ENCODE assay signal across 8 cellular contexts in genomic region chr19:52527134-52527953, GRCh38. TPM values are rescaled to one million over a fixed set of nuclear protein-coding genes. Genes with fewer than 3 reads are reported as not detected.
DNase-seq lines count a peak whose midpoint lies in the region; ATAC-seq and TF ChIP-seq lines count a peak whose summit lies in the region.

Gene ZNF808 (plus strand): TSS chr19:52527668. CDS start chr19:52543285, 15,617 bp downstream.

- peak within 1 kb of the TSS; percentile 86 for H3K27ac ChIP-seq in DND-41 (ENCODE audit: low read length)
- peak within 1 kb of the TSS; percentile 78 for H3K27ac ChIP-seq in KMS-11

- peak; percentile 97 for DNase-seq in DND-41
- DNase-seq in RKO (ENCODE audit: low spot score), result peak; percentile 98
- peak; percentile 91 for DNase-seq in fibroblast of mammary gland (ENCODE audit: low read depth)
- peak; percentile 88 for DNase-seq in natural killer cell
- peak; percentile 91 to 98 (median 96) for DNase-seq in stimulated activated naive CD4-positive, alpha-beta T cell (lab: John Stamatoyannopoulos, UW)

- H3K9me3 Mint-ChIP-seq in activated T-helper 17 cell treated with anti-CD3 and anti-CD28 coated beads, Interleukin-2, amount 50 U/mL, for 72 hours, result no peaks in the 10 kb centered on the region
- H3K9me3 Mint-ChIP-seq in natural killer cell, result peaks cover 0 to 1% of the 10 kb centered on the region in 2 donors

- H3K9me3 ChIP-seq in DND-41 (ENCODE audit: insufficient read depth, low read length, severe bottlenecking), result no peaks in the 10 kb centered on the region

- TF ChIP-seq CTCF in DND-41 (IDR thresholded peaks at IDR 0.05; ENCODE audit: borderline replicate concordance, extremely low read depth, low read length, poor library complexity, severe bottlenecking) (peak; percentile 72), KMS-11 (conservative IDR thresholded peaks at IDR 0.05; ENCODE audit: low read depth, low read length) (peak; percentile 57), fibroblast of mammary gland (conservative IDR thresholded peaks at IDR 0.05; ENCODE audit: control insufficient read depth, insufficient read depth, low read depth, low read length) (peak; percentile 67), natural killer cell (IDR thresholded peaks at IDR 0.05) (peak; percentile 52)

- H3K79me2 ChIP-seq in DND-41 (ENCODE audit: insufficient read depth, low read length) (peaks cover 47% of the 10 kb centered on the region), KMS-11 (ENCODE audit: insufficient read depth, low read depth) (no peaks in the 10 kb centered on the region)

- H3K27me3 Mint-ChIP-seq in activated T-helper 17 cell treated with anti-CD3 and anti-CD28 coated beads, Interleukin-2, amount 50 U/mL, for 72 hours, result no peaks in the 10 kb centered on the region
- no peaks in the 10 kb centered on the region for H3K27me3 Mint-ChIP-seq in natural killer cell (ENCODE audit: low read depth in 2 of 2)

- H3K27me3 ChIP-seq in DND-41 (ENCODE audit: insufficient read depth, low read length, poor library complexity), result no peaks in the 10 kb centered on the region
- H3K27me3 ChIP-seq in KMS-11 (ENCODE audit: insufficient read depth, low read depth), result no peaks in the 10 kb centered on the region

- no peaks in the 10 kb centered on the region for H3K36me3 ChIP-seq in DND-41 (ENCODE audit: insufficient read depth, low read length)
- H3K36me3 ChIP-seq in KMS-11 (ENCODE audit: insufficient read depth), result no peaks in the 10 kb centered on the region

- peak within 1 kb of the TSS; percentile 79 for H3K9ac ChIP-seq in DND-41 (ENCODE audit: low read depth, low read length)
- peak within 1 kb of the TSS; percentile 80 for H3K9ac ChIP-seq in KMS-11

- peak within 1 kb of the TSS; percentile 85 for H3K4me3 Mint-ChIP-seq in activated T-helper 17 cell treated with anti-CD3 and anti-CD28 coated beads, Interleukin-2, amount 50 U/mL, for 72 hours
- peak within 1 kb of the TSS; percentile 99 for H3K4me3 Mint-ChIP-seq in natural killer cell

- H3K27ac Mint-ChIP-seq in activated T-helper 17 cell treated with anti-CD3 and anti-CD28 coated beads, Interleukin-2, amount 50 U/mL, for 72 hours, result peak within 1 kb of the TSS; percentile 82
- H3K27ac Mint-ChIP-seq in natural killer cell, result peak within 1 kb of the TSS; percentile 95 to 99

- peak within 1 kb of the TSS; percentile 64 to 90 for H3K4me3 ChIP-seq in DND-41 (ENCODE audit: low read depth in 1 of 2, low read length in 2 of 2)
- no peak within 1 kb of the TSS for H3K4me3 ChIP-seq in KMS-11 (IDR thresholded peaks at IDR 0.05; ENCODE audit: insufficient read depth, low read depth, low read length)
- H3K4me3 ChIP-seq in fibroblast of mammary gland (ENCODE audit: control insufficient read depth, low read depth, low read length), result peak within 1 kb of the TSS; percentile 89

- H3K4me2 ChIP-seq in DND-41 (ENCODE audit: insufficient read depth, low read length) (peak within 1 kb of the TSS; percentile 95), KMS-11 (peak within 1 kb of the TSS; percentile 57; the same call in 1 of the 2 replicates)

- H2AFZ ChIP-seq in DND-41 (ENCODE audit: low read depth, low read length) (peak within 1 kb of the TSS; percentile 97), KMS-11 (ENCODE audit: low read depth) (peak within 1 kb of the TSS; percentile 95)

- H3K4me1 ChIP-seq in DND-41 (ENCODE audit: insufficient read depth, low read length) (peaks cover 27% of the 10 kb centered on the region), KMS-11 (ENCODE audit: low read depth, poor library complexity, severe bottlenecking) (no peaks in the 10 kb centered on the region)

- ATAC-seq in DND-41 (ENCODE audit: insufficient read depth, low read depth) (peak; percentile 89), GM21723 (IDR thresholded peaks at IDR 0.05; ENCODE audit: unreplicated experiment) (peak; percentile 85), natural killer cell (peak; percentile 93 to 99 (median 94))
- peak; percentile 94 for ATAC-seq in activated T-helper 17 cell treated with anti-CD3 and anti-CD28 coated beads, Interleukin-2, amount 50 U/mL, for 72 hours (replicated peaks)

- peaks cover 22% of the 10 kb centered on the region for H3K36me3 Mint-ChIP-seq in activated T-helper 17 cell treated with anti-CD3 and anti-CD28 coated beads, Interleukin-2, amount 50 U/mL, for 72 hours (ENCODE audit: low read depth)
- H3K36me3 Mint-ChIP-seq in natural killer cell, result no peaks in the 10 kb centered on the region

- intact Hi-C loops in natural killer cell (cut with micrococcal nuclease), result loop anchor here (1.0 to 5.0 kb wide), 2 partner anchors 43 to 75 kb away; partner anchors contain the start of gene ZNF701

- peaks cover 3% of the 10 kb centered on the region; the same call in 1 of the 2 replicates for H4K20me1 ChIP-seq in DND-41 (ENCODE audit: insufficient read depth, low read length)
- H4K20me1 ChIP-seq in KMS-11 (ENCODE audit: insufficient read depth), result no peaks in the 10 kb centered on the region

- peaks cover 11% of the 10 kb centered on the region for H3K4me1 Mint-ChIP-seq in activated T-helper 17 cell treated with anti-CD3 and anti-CD28 coated beads, Interleukin-2, amount 50 U/mL, for 72 hours
- H3K4me1 Mint-ChIP-seq in natural killer cell, result peaks cover 21 to 22% of the 10 kb centered on the region in 2 donors

RNA-seq across cellular contexts. Expression of gene ZNF808, which starts in this region (rescaled TPM):
- total RNA-seq in activated T-helper 17 cell treated with anti-CD3 and anti-CD28 coated beads, Interleukin-2, amount 50 U/mL, for 72 hours, result 10 to 100 TPM; 20.5 to 45.0 TPM
- total RNA-seq in natural killer cell, result 10 to 100 TPM; 43.8 to 69.1 (median 49.5) TPM
